35 cellular contexts compared by ENCODE assay signal in genomic region chr1:65245290-65245689, GRCh38.
"Had no signal": no experiment of that assay in that cellular context is flagged by ENCODE, and none has a peak within 500 bp of the region (broad histone marks: within the 10 kb centered on the region; RNA-seq: fewer than 3 reads in every experiment).

No MANE protein-coding gene starts in this region.

- H3K36me3 ChIP-seq: MG63 had no signal

- H3K4me3 ChIP-seq: MG63 had no signal

- DNase-seq: Karpas-422, Kasumi-1, MG63, MM.1S, MV-4-11, NCI-H1048, NCI-H1092, NCI-H1092 treated with DMSO at 0.1 percent for 48 hours, NCI-H1105, NCI-H1105 treated with DMSO at 0.1 percent for 48 hours, NCI-H1417, NCI-H1417 treated with DMSO at 0.1 percent for 48 hours, NCI-H1436, NCI-H1436 treated with DMSO at 0.1 percent for 48 hours, NCI-H146, NCI-H1694, NCI-H1694 treated with DMSO at 0.1 percent for 48 hours, NCI-H187, NCI-H187 treated with DMSO at 0.1 percent for 48 hours, NCI-H1930, NCI-H2029, NCI-H2029 treated with DMSO at 0.1 percent for 48 hours, NCI-H2081, NCI-H2081 treated with DMSO at 0.1 percent for 48 hours, NCI-H2107, NCI-H2171, NCI-H2171 treated with DMSO at 0.1 percent for 48 hours, NCI-H2227 treated with DMSO at 0.1 percent for 48 hours, NCI-H226, NCI-H345, NCI-H446, NCI-H446 treated with DMSO at 0.1 percent for 48 hours, NCI-H510A, NCI-H510A treated with DMSO at 0.1 percent for 48 hours, NCI-H524 had no signal

- H3K9me3 ChIP-seq: MG63 had no signal
